15 cellular contexts compared by ENCODE assay signal in the genomic region with DNA sequence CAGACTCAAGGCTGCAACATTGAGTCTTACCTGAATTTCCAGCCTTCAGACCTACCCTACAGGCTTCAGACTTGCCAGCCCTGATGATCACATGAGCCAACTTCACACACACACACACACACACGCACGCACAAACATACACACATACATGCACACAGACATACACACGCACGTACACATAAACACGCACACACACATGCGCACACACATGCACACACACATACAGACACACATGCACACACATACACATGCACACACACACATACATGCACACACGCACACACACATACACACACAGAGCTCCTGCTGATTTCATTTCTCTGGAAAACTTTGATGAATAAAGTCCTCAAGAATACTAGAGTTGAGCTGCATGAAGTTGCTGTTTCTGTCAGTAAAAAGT.
A peak's percentile ranks its signal among the peaks of the same experiment; 100 is the strongest.
DNase-seq lines count a peak whose midpoint lies in the region; ATAC-seq and TF ChIP-seq lines count a peak whose summit lies in the region.
"Had no signal": no experiment of that assay in that cellular context is flagged by ENCODE, and none has a peak within 500 bp of the region (broad histone marks: within the 10 kb centered on the region; RNA-seq: fewer than 3 reads in every experiment).

No MANE protein-coding gene starts in this region.

- BruUV-seq in Caco-2 (replicated peaks; lab: Mats Ljungman, UMichigan) = no TSS peak
- no TSS peak for BruUV-seq in IMR-90 (replicated peaks; lab: Mats Ljungman, UMichigan)

- no peak overlapping the region for H3K56ac ChIP-seq in IMR-90 (ENCODE audit: extremely low read depth, insufficient read depth, low read length)

- H2BK15ac ChIP-seq in IMR-90 (ENCODE audit: low read depth, low read length) = no peak overlapping the region

- peak overlapping the region; percentile 66 for H2AK5ac ChIP-seq in IMR-90 (ENCODE audit: low read depth, low read length)

- no peak overlapping the region for H4K5ac ChIP-seq in IMR-90 (ENCODE audit: low read depth, low read length)

- CTCF ChIA-PET in Caco-2 (lab: Charles Lee) (interaction anchor here (1.3 kb wide), 1 partner anchor 37 kb away, joined by 3 read pairs; no protein-coding TSS in a partner anchor), IMR-90 (lab: Yijun Ruan, JAX) (no interaction called here)

- H3K4me2 ChIP-seq in IMR-90 (ENCODE audit: low read depth, low read length) (no peak overlapping the region), neural progenitor cell (no peak overlapping the region)

- intact Hi-C loops in Caco-2 (cut with micrococcal nuclease; ENCODE audit: unreplicated experiment) (no loop called here), IMR-90 (cut with micrococcal nuclease) (no loop called here)

- no peaks in the 10 kb centered on the region for H3K27me3 Mint-ChIP-seq in Caco-2 (ENCODE audit: insufficient read depth, unreplicated experiment)
- H3K27me3 Mint-ChIP-seq in central memory CD8-positive, alpha-beta T cell = no peaks in the 10 kb centered on the region
- H3K27me3 Mint-ChIP-seq in neural progenitor cell (ENCODE audit: insufficient read depth, low read depth) = peaks cover 6% of the 10 kb centered on the region
- H3K27me3 Mint-ChIP-seq: CD8-positive, alpha-beta memory T cell had no signal

- no peaks in the 10 kb centered on the region for H3K27me3 ChIP-seq in Caco-2 (replicated peaks; ENCODE audit: control insufficient read depth, insufficient read depth, low read length)
- no peaks in the 10 kb centered on the region for H3K27me3 ChIP-seq in IMR-90 (ENCODE audit: control insufficient read depth, insufficient read depth, low read length)
- H3K27me3 ChIP-seq in neural progenitor cell = no peaks in the 10 kb centered on the region
- H3K27me3 ChIP-seq: BE2C had no signal

- peaks cover 27% of the 10 kb centered on the region for H3F3A ChIP-seq in neural progenitor cell (ENCODE audit: low read depth)

- H3K27ac ChIP-seq in IMR-90 (ENCODE audit: insufficient read depth, low read length) (no peak overlapping the region), neural progenitor cell (peak overlapping the region; percentile 13)

- TF ChIP-seq POLR2A in IMR-90 (IDR thresholded peaks at IDR 0.05; ENCODE audit: low read depth, low read length) = no peak

- no peak overlapping the region for H2AFZ ChIP-seq in IMR-90 (replicated peaks; ENCODE audit: low read length, poor library complexity)
- H2AFZ ChIP-seq in neural progenitor cell (replicated peaks) = peak overlapping the region; percentile 26

- TF ChIP-seq CTCF in Caco-2 (IDR thresholded peaks at IDR 0.05; ENCODE audit: insufficient read depth in 1 of 2, low read depth in 1 of 2, low read length in 1 of 2, severe bottlenecking in 1 of 2, unreplicated experiment in 1 of 2) = no peak
- no peak for TF ChIP-seq CTCF in IMR-90 (conservative IDR thresholded peaks at IDR 0.05; ENCODE audit: low read depth, low read length)
- no peak for TF ChIP-seq CTCF in neural progenitor cell (IDR thresholded peaks at IDR 0.05)

- H3K36me3 ChIP-seq in Caco-2 (ENCODE audit: control insufficient read depth, insufficient read depth, low read length) (no peaks in the 10 kb centered on the region), IMR-90 (ENCODE audit: control insufficient read depth, insufficient read depth, low read length) (no peaks in the 10 kb centered on the region), neural progenitor cell (no peaks in the 10 kb centered on the region)
- H3K36me3 ChIP-seq: BE2C had no signal

- H3K18ac ChIP-seq in IMR-90 (ENCODE audit: low read depth, low read length) = no peak overlapping the region

- no peak overlapping the region for H3K23ac ChIP-seq in IMR-90 (ENCODE audit: low read depth, low read length)

- no peaks in the 10 kb centered on the region for H3K79me1 ChIP-seq in IMR-90 (ENCODE audit: low read depth in 1 of 2, low read length in 2 of 2)

- H4K20me1 ChIP-seq in IMR-90 (ENCODE audit: insufficient read depth, low read length) (no peaks in the 10 kb centered on the region), neural progenitor cell (ENCODE audit: low read depth) (no peaks in the 10 kb centered on the region)

- H3K14ac ChIP-seq in IMR-90 (replicated peaks; ENCODE audit: low read depth, low read length) = no peak overlapping the region

- ATAC-seq in IMR-90 (ENCODE audit: low read depth) (no peak), HG03521 (IDR thresholded peaks at IDR 0.05; ENCODE audit: unreplicated experiment) (no peak)
- no peak for ATAC-seq in central memory CD8-positive, alpha-beta T cell (replicated peaks; ENCODE audit: extremely low read depth, poor library complexity, severe bottlenecking)

- H3K4me1 ChIP-seq in Caco-2 (peaks cover 72% of the 10 kb centered on the region), IMR-90 (ENCODE audit: control insufficient read depth, insufficient read depth, low read length) (peaks cover 1% of the 10 kb centered on the region; the same call in 1 of the 2 replicates), neural progenitor cell (peaks cover 50% of the 10 kb centered on the region)
- H3K4me1 ChIP-seq: BE2C had no signal

- TF ChIP-seq RAD21 in IMR-90 (IDR thresholded peaks at IDR 0.05; ENCODE audit: low read length) = no peak

- in situ Hi-C loops in IMR-90 (cut with MboI; ENCODE audit: low sequenced_read_pairs) = no loop called here

- H3K27ac Mint-ChIP-seq in Caco-2 (ENCODE audit: unreplicated experiment) (peak overlapping the region; percentile 42), neural progenitor cell (peak overlapping the region; percentile 98)
- peak overlapping the region; percentile 2 for H3K27ac Mint-ChIP-seq in central memory CD8-positive, alpha-beta T cell (ENCODE audit: low read depth)

- H3K9ac ChIP-seq in IMR-90 (ENCODE audit: low read depth, low read length) (no peak overlapping the region), neural progenitor cell (no peak overlapping the region)

- H3K9me3 Mint-ChIP-seq in Caco-2 (ENCODE audit: unreplicated experiment) (no peaks in the 10 kb centered on the region), neural progenitor cell (no peaks in the 10 kb centered on the region)
- H3K9me3 Mint-ChIP-seq in central memory CD8-positive, alpha-beta T cell = no peaks in the 10 kb centered on the region
- H3K9me3 Mint-ChIP-seq: CD8-positive, alpha-beta memory T cell had no signal

- H2BK20ac ChIP-seq in IMR-90 (ENCODE audit: low read depth, low read length) = no peak overlapping the region

- 96% methylated on average over 3 of the region's 7 CpGs; no CpG with 5 or more reads in 1 of the 2 experiments for WGBS in IMR-90 (ENCODE audit: extremely low coverage in 2 of 2, insufficient read length in 1 of 2), 2 experiments

- dilution Hi-C loops in IMR-90 (cut with HindIII; ENCODE audit: low sequenced_read_pairs, unreplicated experiment) = no loop called here

- H2BK5ac ChIP-seq in IMR-90 (ENCODE audit: low read depth, low read length, poor library complexity, severe bottlenecking) = peak overlapping the region; percentile 14

- H3K9me3 ChIP-seq in Caco-2 (no peaks in the 10 kb centered on the region), IMR-90 (ENCODE audit: control insufficient read depth, insufficient read depth, low read length) (no peaks in the 10 kb centered on the region), neural progenitor cell (ENCODE audit: low read depth) (no peaks in the 10 kb centered on the region)
- H3K9me3 ChIP-seq: BE2C had no signal

- H3K4ac ChIP-seq in IMR-90 (ENCODE audit: low read depth, low read length) = no peak overlapping the region

- DNase-seq in Caco-2 = no peak
- no peak for DNase-seq in IMR-90
- DNase-seq in central memory CD8-positive, alpha-beta T cell (ENCODE audit: low spot score in 2 of 2) = no peak
- DNase-seq in neural progenitor cell (ENCODE audit: low spot score) = no peak
- DNase-seq in GM19240 (ENCODE audit: insufficient read length, low spot score) = no peak
- no peak for DNase-seq in KG1 (lab: John Stamatoyannopoulos, UW)
- DNase-seq: BE2C; CD8-positive, alpha-beta memory T cell; NCI-H1436 treated with DMSO at 0.1 percent for 48 hours; NCI-H2081 treated with DMSO at 0.1 percent for 48 hours; NCI-H226; NCI-H526 treated with DMSO at 0.1 percent for 48 hours; OCI-M1; RPMI8226 had no signal

- H3K36me3 Mint-ChIP-seq in Caco-2 (ENCODE audit: insufficient read depth, unreplicated experiment) (no peaks in the 10 kb centered on the region), neural progenitor cell (no peaks in the 10 kb centered on the region)
- no peaks in the 10 kb centered on the region for H3K36me3 Mint-ChIP-seq in central memory CD8-positive, alpha-beta T cell (ENCODE audit: insufficient read depth)
- H3K36me3 Mint-ChIP-seq: CD8-positive, alpha-beta memory T cell had no signal

- H3K4me3 Mint-ChIP-seq in Caco-2 (ENCODE audit: unreplicated experiment) (no peak overlapping the region), neural progenitor cell (no peak overlapping the region)
- H3K4me3 Mint-ChIP-seq in central memory CD8-positive, alpha-beta T cell = no peak overlapping the region

- POLR2A ChIA-PET in Caco-2 (lab: Charles Lee) (no interaction called here), IMR-90 (lab: Charles Lee; ENCODE audit: unreplicated experiment) (no interaction called here)

- H4K91ac ChIP-seq in IMR-90 (ENCODE audit: insufficient read depth, low read depth, low read length) = no peak overlapping the region

- H3K9me1 ChIP-seq in IMR-90 (ENCODE audit: insufficient read depth, low read length) = peaks cover 6% of the 10 kb centered on the region; the same call in 1 of the 2 replicates

- no peak overlapping the region for H4K8ac ChIP-seq in IMR-90 (ENCODE audit: low read depth in 2 of 2, low read length in 2 of 2)

- H3K79me2 ChIP-seq in neural progenitor cell (ENCODE audit: low read depth) = no peaks in the 10 kb centered on the region

- H3K4me1 Mint-ChIP-seq in Caco-2 (ENCODE audit: low read depth, unreplicated experiment) (peaks cover 23% of the 10 kb centered on the region), neural progenitor cell (peaks cover 45% of the 10 kb centered on the region)
- peaks cover 25% of the 10 kb centered on the region for H3K4me1 Mint-ChIP-seq in central memory CD8-positive, alpha-beta T cell

- H3K4me3 ChIP-seq in Caco-2 (ENCODE audit: low read depth, low read length) (no peak overlapping the region), IMR-90 (ENCODE audit: insufficient read depth, low read depth, low read length) (no peak overlapping the region), neural progenitor cell (no peak overlapping the region)

- no peak overlapping the region for H2AK9ac ChIP-seq in IMR-90 (replicated peaks; ENCODE audit: low read depth, low read length, poor library complexity)

- no peak overlapping the region for H2BK120ac ChIP-seq in IMR-90 (ENCODE audit: low read depth, low read length)

TF ChIP-seq in IMR-90, 13 proteins besides CTCF, POLR2A, EP300 and RAD21 (continues in another document):
- TF ChIP-seq CEBPB (IDR thresholded peaks at IDR 0.05; ENCODE audit: low read depth, low read length) (no peak), RCOR1 (IDR thresholded peaks at IDR 0.05; ENCODE audit: insufficient replicate concordance, low read length) (no peak), FOS (IDR thresholded peaks at IDR 0.05; ENCODE audit: low read depth, low read length) (no peak)

Comparison
In these comparisons a context has a peak if more than half of its experiments do, and no peak if none do; other contexts are left out.
1. H3K27ac Mint-ChIP-seq: peak in every context shown above with its lines; median percentile 98 in neural progenitor cell; 42 in Caco-2; 2 in central memory CD8-positive, alpha-beta T cell.